Comparison of ENCODE assay signal across 8 cellular contexts in genomic region chr4:26238782-26239647, GRCh38.
DNase-seq lines count a peak whose midpoint lies in the region; ATAC-seq and TF ChIP-seq lines count a peak whose summit lies in the region.

No MANE protein-coding gene starts in this region.

- H3K27me3 ChIP-seq in Caco-2 (replicated peaks; ENCODE audit: control insufficient read depth, insufficient read depth, low read length): no peaks in the 10 kb centered on the region

- no peaks in the 10 kb centered on the region for H3K36me3 Mint-ChIP-seq in Caco-2 (ENCODE audit: insufficient read depth, unreplicated experiment)

- intact Hi-C loops in Caco-2 (cut with micrococcal nuclease; ENCODE audit: unreplicated experiment): no loop called here

- no peak for TF ChIP-seq CTCF in Caco-2 (IDR thresholded peaks at IDR 0.05; ENCODE audit: insufficient read depth in 1 of 2, low read depth in 1 of 2, low read length in 1 of 2, severe bottlenecking in 1 of 2, unreplicated experiment in 1 of 2)

- no peaks in the 10 kb centered on the region for H3K36me3 ChIP-seq in Caco-2 (ENCODE audit: control insufficient read depth, insufficient read depth, low read length)

- DNase-seq in Caco-2 (no peak), NCI-H2107 treated with DMSO at 0.1 percent for 48 hours (lab: John Stamatoyannopoulos, UW; ENCODE audit: unreplicated experiment) (peak; percentile 71), dedifferentiated amniotic fluid mesenchymal stem cell (ENCODE audit: extremely low spot score) (peak; percentile 80), myocyte (ENCODE audit: low read depth) (peak; percentile 97), cortex of kidney (lab: John Stamatoyannopoulos, UW) (no peak)
- DNase-seq in stimulated activated CD4-positive, alpha-beta T cell treated with anti-CD3 and anti-CD28 coated beads, Interleukin-4, amount 100 ng/mL, for 1 hour: no peak

- no peak overlapping the region for H3K4me3 ChIP-seq in Caco-2 (ENCODE audit: low read depth, low read length)

- POLR2A ChIA-PET in Caco-2 (lab: Charles Lee): no interaction called here

- H3K4me1 ChIP-seq in Caco-2: peaks cover 10% of the 10 kb centered on the region

- no peaks in the 10 kb centered on the region for H3K9me3 ChIP-seq in Caco-2

- CTCF ChIA-PET in Caco-2 (lab: Charles Lee): interaction anchor here (1.0 kb wide), 1 partner anchor 78 kb away, joined by 3 read pairs; no protein-coding TSS in a partner anchor

- H3K4me1 Mint-ChIP-seq in Caco-2 (ENCODE audit: low read depth, unreplicated experiment): peaks cover 8% of the 10 kb centered on the region

- no peak for ATAC-seq in GM18870 (IDR thresholded peaks at IDR 0.05; ENCODE audit: unreplicated experiment)
- no peak for ATAC-seq in GM18520 (IDR thresholded peaks at IDR 0.05; ENCODE audit: unreplicated experiment)

- no TSS peak for BruUV-seq in Caco-2 (replicated peaks; lab: Mats Ljungman, UMichigan)

- H3K27me3 Mint-ChIP-seq in Caco-2 (ENCODE audit: insufficient read depth, unreplicated experiment): no peaks in the 10 kb centered on the region

- peak overlapping the region; percentile 6 for H3K4me3 Mint-ChIP-seq in Caco-2 (ENCODE audit: unreplicated experiment)

- H3K9me3 Mint-ChIP-seq in Caco-2 (ENCODE audit: unreplicated experiment): no peaks in the 10 kb centered on the region

- H3K27ac Mint-ChIP-seq in Caco-2 (ENCODE audit: unreplicated experiment): no peak overlapping the region

Comparison
In these comparisons a context has a peak if more than half of its experiments do, and no peak if none do; other contexts are left out.
1. DNase-seq: peak in NCI-H2107 treated with DMSO at 0.1 percent for 48 hours (single experiment), dedifferentiated amniotic fluid mesenchymal stem cell (single experiment) and myocyte (single experiment); none in Caco-2 (0 of 2), stimulated activated CD4-positive, alpha-beta T cell treated with anti-CD3 and anti-CD28 coated beads, Interleukin-4, amount 100 ng/mL, for 1 hour (single experiment) and cortex of kidney (single experiment).